ENCODE assay signal across 23 cellular contexts in genomic region chr6:3506751-3507388, GRCh38. TPM values are rescaled to one million over a fixed set of nuclear protein-coding genes. Genes with fewer than 3 reads are reported as not detected.
DNase-seq lines count a peak whose midpoint lies in the region; ATAC-seq and TF ChIP-seq lines count a peak whose summit lies in the region.
"Had no signal": no experiment of that assay in that cellular context is flagged by ENCODE, and none has a peak within 500 bp of the region (broad histone marks: within the 10 kb centered on the region; RNA-seq: fewer than 3 reads in every experiment).

No MANE protein-coding gene starts in this region.

- no peak for ATAC-seq in Right ventricle myocardium inferior
- ATAC-seq: CD8-positive, alpha-beta T cell; SK-N-SH treated with all-trans-retinoic acid at 6 μM for 48 hours had no signal

- H3K4me3 ChIP-seq in LNCaP clone FGC (ENCODE audit: low read depth, low read length): no peak overlapping the region
- H3K4me3 ChIP-seq: BLaER1 treated with 17β-estradiol and CSF1 and Interleukin-3, amounts not matched to agents 10 nM and 100 nM; MG63 had no signal

- intact Hi-C loops in Right ventricle myocardium inferior (cut with DNase I): no loop called here

- peak; percentile 91 for DNase-seq in LNCaP clone FGC (ENCODE audit: low read depth)
- DNase-seq in amniotic epithelial cell (ENCODE audit: low read depth): peak; percentile 78
- peak; percentile 8 for DNase-seq in kidney tubule cell (ENCODE audit: low spot score)
- peak; percentile 75 for DNase-seq in retina
- DNase-seq in 8988T: no peak
- DNase-seq in erythroblast (lab: John Stamatoyannopoulos, UW): no peak
- no peak for DNase-seq in Right ventricle myocardium inferior (ENCODE audit: missing footprints)
- DNase-seq: Calu3; CD8-positive, alpha-beta T cell; DMS53; GDM1; GOT3; HCEC 1CT; Karpas-422; MG63; NCI-H1048; NCI-H1417 treated with DMSO at 0.1 percent for 48 hours; NCI-H187; NCI-H510A; NCI-H748 treated with DMSO at 0.1 percent for 48 hours; SIG-M5 had no signal

- TF ChIP-seq CTCF in LNCaP clone FGC (IDR thresholded peaks at IDR 0.05; ENCODE audit: control insufficient read depth, extremely low read depth, insufficient read depth): no peak

- TF ChIP-seq POLR2A in erythroblast (IDR thresholded peaks at IDR 0.05; ENCODE audit: low read length): no peak

RNA-seq across cellular contexts. Expression of gene SLC22A23, which starts 50.0 kb away (rescaled TPM):
- 5.6 TPM for total RNA-seq in Right ventricle myocardium inferior

Comparison
In these comparisons a context has a peak if more than half of its experiments do, and no peak if none do; other contexts are left out.
1. DNase-seq: peak in LNCaP clone FGC (single experiment), amniotic epithelial cell (single experiment), kidney tubule cell (single experiment) and retina (single experiment); none in 8988T (single experiment), erythroblast (0 of 2) and Right ventricle myocardium inferior (single experiment).